Comparison of ENCODE assay signal across 8 cellular contexts in the genomic region with DNA sequence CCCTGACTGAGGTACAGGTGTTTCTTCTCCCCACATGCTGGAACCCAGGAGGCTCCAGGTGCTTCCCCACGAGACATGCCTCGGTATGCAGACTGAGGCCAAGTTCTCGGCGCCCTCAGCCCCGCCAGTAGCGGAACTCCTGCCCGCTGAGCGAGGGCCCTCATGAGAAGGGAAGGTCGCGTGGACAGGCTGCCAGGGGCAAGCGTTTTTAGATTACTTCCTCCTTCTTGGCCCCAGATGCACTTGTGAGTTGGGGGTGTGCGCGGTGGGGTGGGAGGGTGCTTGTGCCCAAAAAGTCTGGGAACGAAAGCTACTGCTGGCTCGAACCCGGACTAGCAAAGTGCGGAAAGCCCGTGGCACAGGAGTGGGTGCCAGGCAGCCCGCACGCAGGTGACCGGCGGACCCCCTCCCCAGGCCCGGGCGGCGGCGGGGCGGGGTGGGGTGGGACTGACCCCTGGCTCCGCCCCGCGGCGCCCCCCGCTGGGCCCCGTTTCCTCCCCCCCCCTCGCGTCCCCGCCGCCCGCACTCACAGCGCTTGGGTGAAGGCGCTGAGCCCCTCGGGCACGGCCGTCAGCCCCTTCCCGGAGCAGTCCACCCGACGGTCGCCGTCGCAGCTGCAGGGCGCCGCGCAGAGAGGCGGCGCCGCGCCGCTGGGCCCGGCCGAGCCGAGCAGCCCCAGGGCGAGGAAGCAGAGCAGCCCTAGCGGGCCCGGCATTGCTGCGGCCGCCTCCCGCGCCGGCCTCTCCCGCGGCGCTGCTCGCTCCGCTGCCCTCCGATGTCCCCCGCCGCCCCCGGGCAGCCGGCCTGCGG. TPM values are rescaled to one million over a fixed set of nuclear protein-coding genes. Genes with fewer than 3 reads are reported as not detected.
DNase-seq lines count a peak whose midpoint lies in the region; ATAC-seq and TF ChIP-seq lines count a peak whose summit lies in the region.

No MANE protein-coding gene starts in this region.

- H3K4me1 ChIP-seq in ACC112 (ENCODE audit: control insufficient read depth, insufficient read depth, low read length, unreplicated experiment) (peaks cover 33% of the 10 kb centered on the region), OCI-LY7 (ENCODE audit: insufficient read depth, low read length, poor library complexity, severe bottlenecking) (no peaks in the 10 kb centered on the region), iPS-15b (ENCODE audit: control insufficient read depth, insufficient read depth, low read length) (peaks cover 3% of the 10 kb centered on the region), gastrocnemius medialis (peaks cover 19 to 31% of the 10 kb centered on the region in 2 donors)

- H4K20me1 ChIP-seq in OCI-LY7 (ENCODE audit: insufficient read depth, low read length), result no peaks in the 10 kb centered on the region

- POLR2A ChIA-PET in OCI-LY7 (lab: Charles Lee), result no interaction called here

- no peaks in the 10 kb centered on the region for H3K9me2 ChIP-seq in OCI-LY7 (ENCODE audit: insufficient read depth, low read length)

- CTCF ChIA-PET in OCI-LY7 (lab: Charles Lee; ENCODE audit: unreplicated experiment), result no interaction called here

- H3K79me2 ChIP-seq in ACC112 (ENCODE audit: control insufficient read depth, insufficient read depth, low read length, unreplicated experiment), result peaks cover 5% of the 10 kb centered on the region
- H3K79me2 ChIP-seq in OCI-LY7 (ENCODE audit: insufficient read depth, low read depth, low read length), result no peaks in the 10 kb centered on the region

- H3K27me3 ChIP-seq in ACC112 (ENCODE audit: insufficient read depth, low read length) (no peaks in the 10 kb centered on the region), iPS-15b (ENCODE audit: control insufficient read depth, insufficient read depth, low read length) (no peaks in the 10 kb centered on the region), gastrocnemius medialis (no peaks in the 10 kb centered on the region)

- in situ Hi-C loops in astrocyte of the spinal cord (cut with HindIII; ENCODE audit: low sequenced_read_pairs) (no loop called here), gastrocnemius medialis (cut with MboI; ENCODE audit: low sequenced_read_pairs in 4 of 4) (no loop called here)

- BruUV-seq in OCI-LY7 (replicated peaks; lab: Mats Ljungman, UMichigan), result no TSS peak

- H2AFZ ChIP-seq in ACC112 (ENCODE audit: low read length, unreplicated experiment) (peak overlapping the region; percentile 95), OCI-LY7 (ENCODE audit: low read length) (no peak overlapping the region)

- no peak overlapping the region for H3K27ac ChIP-seq in ACC112 (ENCODE audit: low read depth, low read length)
- H3K27ac ChIP-seq in OCI-LY7 (ENCODE audit: low read depth, low read length, poor library complexity, severe bottlenecking), result no peak overlapping the region
- peak overlapping the region; percentile 74 to 87 (median 82) for H3K27ac ChIP-seq in gastrocnemius medialis

- H3K4me2 ChIP-seq in OCI-LY7 (ENCODE audit: low read length), result peak overlapping the region; percentile 46; the same call in 1 of the 2 replicates

- DNase-seq in OCI-LY7 (ENCODE audit: low spot score) (no peak), astrocyte of the spinal cord (ENCODE audit: low read depth, low spot score) (no peak), gastrocnemius medialis (peak in 1 of 2 donors; percentile 34), HuH-7.5 (ENCODE audit: low spot score) (no peak)

- no peaks in the 10 kb centered on the region for H3K9me3 ChIP-seq in OCI-LY7 (ENCODE audit: low read length)
- H3K9me3 ChIP-seq in iPS-15b (ENCODE audit: control insufficient read depth, insufficient read depth, low read length), result no peaks in the 10 kb centered on the region
- no peaks in the 10 kb centered on the region for H3K9me3 ChIP-seq in gastrocnemius medialis

- no peak for TF ChIP-seq POLR2A in gastrocnemius medialis (IDR thresholded peaks at IDR 0.05)

- intact Hi-C loops in OCI-LY7 (cut with micrococcal nuclease; ENCODE audit: unreplicated experiment) (no loop called here), gastrocnemius medialis (cut with DNase I; ENCODE audit: low total_unique reads) (loop anchor here (5.0 kb wide), 2 partner anchors 36 to 109 kb away; a partner anchor contains a TSS)

- TF ChIP-seq CTCF in OCI-LY7 (conservative IDR thresholded peaks at IDR 0.05; ENCODE audit: low read length) (no peak), astrocyte of the spinal cord (IDR thresholded peaks at IDR 0.05; ENCODE audit: low read depth, low read length) (no peak), gastrocnemius medialis (IDR thresholded peaks at IDR 0.05 in 4 of 5, conservative IDR thresholded peaks at IDR 0.05 in 1 of 5) (no peak)

- peak overlapping the region; percentile 80 for H3K9ac ChIP-seq in iPS-15b (ENCODE audit: low read depth, low read length)

- peak; percentile 60 for ATAC-seq in GM18498 (IDR thresholded peaks at IDR 0.05; ENCODE audit: unreplicated experiment)
- ATAC-seq in HG02943 (IDR thresholded peaks at IDR 0.05; ENCODE audit: low read depth, unreplicated experiment), result peak; percentile 35
- ATAC-seq in gastrocnemius medialis, result peak; percentile 38 to 51

- no peaks in the 10 kb centered on the region for H3K36me3 ChIP-seq in ACC112 (ENCODE audit: insufficient read depth, low read length)
- no peaks in the 10 kb centered on the region for H3K36me3 ChIP-seq in OCI-LY7 (ENCODE audit: insufficient read depth, low read length)
- H3K36me3 ChIP-seq in iPS-15b (ENCODE audit: control insufficient read depth, insufficient read depth, low read length), result no peaks in the 10 kb centered on the region
- H3K36me3 ChIP-seq in gastrocnemius medialis, result no peaks in the 10 kb centered on the region

- H3K4me3 ChIP-seq in ACC112 (ENCODE audit: low read depth, low read length), result peak overlapping the region; percentile 93
- peak overlapping the region; percentile 31 for H3K4me3 ChIP-seq in OCI-LY7 (ENCODE audit: low read depth, low read length, poor library complexity, severe bottlenecking)
- H3K4me3 ChIP-seq in astrocyte of the spinal cord (ENCODE audit: low read depth, low read length), result peak overlapping the region; percentile 53
- peak overlapping the region; percentile 94 for H3K4me3 ChIP-seq in iPS-15b (ENCODE audit: low read depth, low read length)
- peak overlapping the region; percentile 62 to 78 (median 66) for H3K4me3 ChIP-seq in gastrocnemius medialis

RNA-seq across cellular contexts. Expression of a gene that starts 0.8 kb away (rescaled TPM):
- total RNA-seq in OCI-LY7 (2014; rRNA removed; shearing (Covaris generic)), result 1.2 TPM in 1 of 2 replicates, not detected in the other
- 0.06 TPM in 1 of 2 replicates, not detected in the other for total RNA-seq in OCI-LY7 (2022)
- total RNA-seq in gastrocnemius medialis, result 10 to 100 TPM in 3 of 4 donors, 1 to 10 TPM in 1; 5.5 to 37.6 (median 11.8) TPM

RNA-seq across cellular contexts. Expression of a gene that starts 34.8 kb away (rescaled TPM):
- total RNA-seq in OCI-LY7 (2014; rRNA removed; shearing (Covaris generic)), result 19.7 and 22.7 TPM in 2 replicates
- 31.6 and 34.6 TPM in 2 replicates for total RNA-seq in OCI-LY7 (2022)
- total RNA-seq in gastrocnemius medialis, result 10 to 100 TPM; 10.6 to 22.8 (median 13.8) TPM

Comparison
In these comparisons a context has a peak if more than half of its experiments do, and no peak if none do; other contexts are left out.
1. H3K27ac ChIP-seq: peak in gastrocnemius medialis (4 of 4); none in ACC112 (single experiment) and OCI-LY7 (single experiment).
2. H3K4me3 ChIP-seq: peak in every context shown above with its lines; median percentile 94 in iPS-15b; 93 in ACC112; 66 in gastrocnemius medialis; 53 in astrocyte of the spinal cord; 31 in OCI-LY7.
3. Peak in every context shown above with its lines, with median percentiles within 50 percentile points of each other: ATAC-seq.